Comparison of ENCODE assay signal across 1 cellular context in the genomic region with DNA sequence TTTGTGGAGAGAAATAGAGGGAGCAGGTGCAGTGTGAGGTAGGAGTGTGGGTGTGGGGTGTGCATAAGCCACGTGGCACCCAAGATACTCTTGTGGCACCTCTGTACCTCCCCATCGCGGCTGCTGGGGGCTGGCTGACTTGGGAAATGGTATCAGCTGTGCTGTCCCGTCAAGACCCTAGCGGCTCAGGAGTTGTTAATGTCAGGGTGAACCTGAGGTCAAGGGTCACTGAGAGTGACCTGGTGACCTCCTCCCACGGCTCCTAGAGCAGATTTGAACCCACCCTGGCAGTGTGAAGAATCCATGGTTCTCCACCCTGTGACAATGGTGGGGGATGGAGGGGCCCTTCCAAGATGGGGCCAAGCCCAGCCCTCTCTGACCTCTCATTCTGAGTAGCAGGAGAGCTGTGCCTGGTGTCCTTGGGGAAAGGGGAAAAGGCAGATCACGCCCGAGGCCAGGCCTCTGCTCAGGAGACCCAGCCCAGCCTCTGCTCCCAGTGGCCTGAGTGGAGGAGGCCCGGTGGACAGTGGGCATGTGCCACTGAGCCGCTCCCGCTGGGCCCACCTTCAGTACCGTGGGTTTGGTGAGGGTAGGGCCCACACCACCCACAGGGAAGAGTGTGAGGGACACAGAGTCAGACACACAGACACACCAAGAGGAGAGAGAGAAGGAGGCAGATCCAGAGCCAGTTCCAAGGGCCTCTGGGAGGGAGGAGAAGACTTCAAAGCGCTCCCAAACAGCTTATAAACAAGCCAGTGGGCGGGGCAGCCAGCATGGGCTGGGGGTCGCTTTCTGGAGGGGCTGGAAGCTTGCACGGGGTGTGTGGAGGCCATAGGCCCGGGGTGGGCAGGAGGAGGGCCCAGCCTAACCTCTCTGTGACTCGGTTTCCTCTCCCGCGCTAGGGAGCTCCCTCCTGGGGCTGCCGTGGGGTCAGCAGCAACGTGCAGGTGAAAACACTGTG.
TF ChIP-seq lines count a peak whose summit lies in the region.

No MANE protein-coding gene starts in this region.

TF ChIP-seq in K562, 482 proteins besides CTCF, POLR2A, EP300 and RAD21:
- TF ChIP-seq SMC3 (conservative IDR thresholded peaks at IDR 0.05; ENCODE audit: insufficient read depth, low read depth, low read length) = no peak
- TF ChIP-seq, protein P1, sequence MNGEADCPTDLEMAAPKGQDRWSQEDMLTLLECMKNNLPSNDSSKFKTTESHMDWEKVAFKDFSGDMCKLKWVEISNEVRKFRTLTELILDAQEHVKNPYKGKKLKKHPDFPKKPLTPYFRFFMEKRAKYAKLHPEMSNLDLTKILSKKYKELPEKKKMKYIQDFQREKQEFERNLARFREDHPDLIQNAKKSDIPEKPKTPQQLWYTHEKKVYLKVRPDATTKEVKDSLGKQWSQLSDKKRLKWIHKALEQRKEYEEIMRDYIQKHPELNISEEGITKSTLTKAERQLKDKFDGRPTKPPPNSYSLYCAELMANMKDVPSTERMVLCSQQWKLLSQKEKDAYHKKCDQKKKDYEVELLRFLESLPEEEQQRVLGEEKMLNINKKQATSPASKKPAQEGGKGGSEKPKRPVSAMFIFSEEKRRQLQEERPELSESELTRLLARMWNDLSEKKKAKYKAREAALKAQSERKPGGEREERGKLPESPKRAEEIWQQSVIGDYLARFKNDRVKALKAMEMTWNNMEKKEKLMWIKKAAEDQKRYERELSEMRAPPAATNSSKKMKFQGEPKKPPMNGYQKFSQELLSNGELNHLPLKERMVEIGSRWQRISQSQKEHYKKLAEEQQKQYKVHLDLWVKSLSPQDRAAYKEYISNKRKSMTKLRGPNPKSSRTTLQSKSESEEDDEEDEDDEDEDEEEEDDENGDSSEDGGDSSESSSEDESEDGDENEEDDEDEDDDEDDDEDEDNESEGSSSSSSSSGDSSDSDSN (IDR thresholded peaks at IDR 0.05; ENCODE audit: borderline replicate concordance in 1 of 2, low read depth in 2 of 2, low read length in 2 of 2) = no peak
- TF ChIP-seq NCOA6 (IDR thresholded peaks at IDR 0.05) = no peak
- no peak for TF ChIP-seq FIP1L1 (IDR thresholded peaks at IDR 0.05; ENCODE audit: low read depth, low read length, poor library complexity, severe bottlenecking)
- TF ChIP-seq MCM3 (IDR thresholded peaks at IDR 0.05) = no peak
- TF ChIP-seq, protein P2, sequence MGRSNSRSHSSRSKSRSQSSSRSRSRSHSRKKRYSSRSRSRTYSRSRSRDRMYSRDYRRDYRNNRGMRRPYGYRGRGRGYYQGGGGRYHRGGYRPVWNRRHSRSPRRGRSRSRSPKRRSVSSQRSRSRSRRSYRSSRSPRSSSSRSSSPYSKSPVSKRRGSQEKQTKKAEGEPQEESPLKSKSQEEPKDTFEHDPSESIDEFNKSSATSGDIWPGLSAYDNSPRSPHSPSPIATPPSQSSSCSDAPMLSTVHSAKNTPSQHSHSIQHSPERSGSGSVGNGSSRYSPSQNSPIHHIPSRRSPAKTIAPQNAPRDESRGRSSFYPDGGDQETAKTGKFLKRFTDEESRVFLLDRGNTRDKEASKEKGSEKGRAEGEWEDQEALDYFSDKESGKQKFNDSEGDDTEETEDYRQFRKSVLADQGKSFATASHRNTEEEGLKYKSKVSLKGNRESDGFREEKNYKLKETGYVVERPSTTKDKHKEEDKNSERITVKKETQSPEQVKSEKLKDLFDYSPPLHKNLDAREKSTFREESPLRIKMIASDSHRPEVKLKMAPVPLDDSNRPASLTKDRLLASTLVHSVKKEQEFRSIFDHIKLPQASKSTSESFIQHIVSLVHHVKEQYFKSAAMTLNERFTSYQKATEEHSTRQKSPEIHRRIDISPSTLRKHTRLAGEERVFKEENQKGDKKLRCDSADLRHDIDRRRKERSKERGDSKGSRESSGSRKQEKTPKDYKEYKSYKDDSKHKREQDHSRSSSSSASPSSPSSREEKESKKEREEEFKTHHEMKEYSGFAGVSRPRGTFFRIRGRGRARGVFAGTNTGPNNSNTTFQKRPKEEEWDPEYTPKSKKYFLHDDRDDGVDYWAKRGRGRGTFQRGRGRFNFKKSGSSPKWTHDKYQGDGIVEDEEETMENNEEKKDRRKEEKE (IDR thresholded peaks at IDR 0.05; ENCODE audit: borderline replicate concordance in 1 of 2, control insufficient read depth in 1 of 2, low read depth in 2 of 2, low read length in 1 of 2) = no peak
- TF ChIP-seq, protein P3, sequence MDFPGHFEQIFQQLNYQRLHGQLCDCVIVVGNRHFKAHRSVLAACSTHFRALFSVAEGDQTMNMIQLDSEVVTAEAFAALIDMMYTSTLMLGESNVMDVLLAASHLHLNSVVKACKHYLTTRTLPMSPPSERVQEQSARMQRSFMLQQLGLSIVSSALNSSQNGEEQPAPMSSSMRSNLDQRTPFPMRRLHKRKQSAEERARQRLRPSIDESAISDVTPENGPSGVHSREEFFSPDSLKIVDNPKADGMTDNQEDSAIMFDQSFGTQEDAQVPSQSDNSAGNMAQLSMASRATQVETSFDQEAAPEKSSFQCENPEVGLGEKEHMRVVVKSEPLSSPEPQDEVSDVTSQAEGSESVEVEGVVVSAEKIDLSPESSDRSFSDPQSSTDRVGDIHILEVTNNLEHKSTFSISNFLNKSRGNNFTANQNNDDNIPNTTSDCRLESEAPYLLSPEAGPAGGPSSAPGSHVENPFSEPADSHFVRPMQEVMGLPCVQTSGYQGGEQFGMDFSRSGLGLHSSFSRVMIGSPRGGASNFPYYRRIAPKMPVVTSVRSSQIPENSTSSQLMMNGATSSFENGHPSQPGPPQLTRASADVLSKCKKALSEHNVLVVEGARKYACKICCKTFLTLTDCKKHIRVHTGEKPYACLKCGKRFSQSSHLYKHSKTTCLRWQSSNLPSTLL (IDR thresholded peaks at IDR 0.05) = no peak
- TF ChIP-seq SMARCE1 (IDR thresholded peaks at IDR 0.05) = no peak
- TF ChIP-seq, protein P4, sequence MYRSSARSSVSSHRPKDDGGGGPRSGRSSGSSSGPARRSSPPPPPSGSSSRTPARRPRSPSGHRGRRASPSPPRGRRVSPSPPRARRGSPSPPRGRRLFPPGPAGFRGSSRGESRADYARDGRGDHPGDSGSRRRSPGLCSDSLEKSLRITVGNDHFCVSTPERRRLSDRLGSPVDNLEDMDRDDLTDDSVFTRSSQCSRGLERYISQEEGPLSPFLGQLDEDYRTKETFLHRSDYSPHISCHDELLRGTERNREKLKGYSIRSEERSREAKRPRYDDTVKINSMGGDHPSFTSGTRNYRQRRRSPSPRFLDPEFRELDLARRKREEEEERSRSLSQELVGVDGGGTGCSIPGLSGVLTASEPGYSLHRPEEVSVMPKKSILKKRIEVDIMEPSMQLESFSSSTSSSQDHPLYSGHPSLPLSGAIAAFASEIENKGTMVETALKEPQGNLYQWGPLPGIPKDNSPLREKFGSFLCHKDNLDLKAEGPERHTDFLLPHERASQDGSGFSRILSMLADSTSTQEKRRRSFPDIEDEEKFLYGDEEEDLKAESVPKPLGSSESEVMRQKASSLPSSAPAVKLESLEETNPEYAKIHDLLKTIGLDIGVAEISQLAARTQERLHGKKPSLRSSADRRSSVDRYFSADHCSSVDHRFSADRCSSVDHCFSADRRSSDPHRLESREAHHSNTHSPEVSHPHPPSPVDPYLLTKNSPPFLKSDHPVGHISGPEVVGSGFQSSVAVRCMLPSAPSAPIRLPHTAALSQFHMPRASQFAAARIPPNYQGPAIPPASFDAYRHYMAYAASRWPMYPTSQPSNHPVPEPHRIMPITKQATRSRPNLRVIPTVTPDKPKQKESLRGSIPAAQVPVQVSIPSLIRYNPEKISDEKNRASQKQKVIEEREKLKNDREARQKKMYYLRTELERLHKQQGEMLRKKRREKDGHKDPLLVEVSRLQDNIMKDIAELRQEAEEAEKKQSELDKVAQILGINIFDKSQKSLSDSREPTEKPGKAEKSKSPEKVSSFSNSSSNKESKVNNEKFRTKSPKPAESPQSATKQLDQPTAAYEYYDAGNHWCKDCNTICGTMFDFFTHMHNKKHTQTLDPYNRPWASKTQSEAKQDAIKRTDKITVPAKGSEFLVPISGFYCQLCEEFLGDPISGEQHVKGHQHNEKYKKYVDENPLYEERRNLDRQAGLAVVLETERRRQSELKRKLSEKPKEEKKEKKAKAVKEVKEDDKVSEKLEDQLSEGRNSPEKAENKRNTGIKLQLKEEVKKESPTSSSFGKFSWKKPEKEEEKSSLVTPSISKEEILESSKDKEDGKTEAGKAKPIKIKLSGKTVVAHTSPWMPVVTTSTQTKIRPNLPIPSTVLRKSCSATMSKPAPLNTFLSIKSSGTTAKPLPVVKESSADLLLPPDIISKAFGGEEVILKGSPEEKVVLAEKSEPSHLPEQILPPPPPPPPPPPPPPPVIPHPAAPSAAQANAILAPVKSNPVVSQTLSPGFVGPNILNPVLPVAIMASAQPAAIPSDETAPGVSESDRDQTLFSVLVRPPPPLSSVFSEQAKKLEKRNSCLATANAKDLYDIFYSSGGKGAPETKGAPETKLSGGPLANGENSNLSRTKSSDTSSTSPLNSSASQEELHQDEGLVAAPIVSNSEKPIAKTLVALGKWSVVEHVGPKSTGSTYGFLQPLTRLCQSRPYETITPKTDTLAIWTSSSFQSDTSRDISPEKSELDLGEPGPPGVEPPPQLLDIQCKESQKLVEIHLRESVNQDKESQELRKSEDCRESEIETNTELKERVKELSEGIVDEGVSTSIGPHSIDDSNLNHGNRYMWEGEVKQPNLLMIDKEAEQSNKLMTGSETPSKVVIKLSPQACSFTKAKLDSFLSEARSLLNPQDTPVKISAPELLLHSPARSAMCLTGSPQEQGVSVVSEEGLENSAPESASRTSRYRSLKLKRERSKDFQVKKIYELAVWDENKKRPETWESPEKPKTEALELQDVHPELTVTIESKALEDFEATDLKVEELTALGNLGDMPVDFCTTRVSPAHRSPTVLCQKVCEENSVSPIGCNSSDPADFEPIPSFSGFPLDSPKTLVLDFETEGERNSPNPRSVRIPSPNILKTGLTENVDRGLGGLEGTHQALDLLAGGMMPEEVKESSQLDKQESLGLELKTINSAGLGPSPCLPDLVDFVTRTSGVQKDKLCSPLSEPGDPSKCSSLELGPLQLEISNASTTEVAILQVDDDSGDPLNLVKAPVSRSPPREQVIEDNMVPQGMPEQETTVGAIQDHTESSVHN (IDR thresholded peaks at IDR 0.05; ENCODE audit: borderline replicate concordance in 1 of 2, low read depth in 1 of 2) = no peak
- TF ChIP-seq, protein P5, sequence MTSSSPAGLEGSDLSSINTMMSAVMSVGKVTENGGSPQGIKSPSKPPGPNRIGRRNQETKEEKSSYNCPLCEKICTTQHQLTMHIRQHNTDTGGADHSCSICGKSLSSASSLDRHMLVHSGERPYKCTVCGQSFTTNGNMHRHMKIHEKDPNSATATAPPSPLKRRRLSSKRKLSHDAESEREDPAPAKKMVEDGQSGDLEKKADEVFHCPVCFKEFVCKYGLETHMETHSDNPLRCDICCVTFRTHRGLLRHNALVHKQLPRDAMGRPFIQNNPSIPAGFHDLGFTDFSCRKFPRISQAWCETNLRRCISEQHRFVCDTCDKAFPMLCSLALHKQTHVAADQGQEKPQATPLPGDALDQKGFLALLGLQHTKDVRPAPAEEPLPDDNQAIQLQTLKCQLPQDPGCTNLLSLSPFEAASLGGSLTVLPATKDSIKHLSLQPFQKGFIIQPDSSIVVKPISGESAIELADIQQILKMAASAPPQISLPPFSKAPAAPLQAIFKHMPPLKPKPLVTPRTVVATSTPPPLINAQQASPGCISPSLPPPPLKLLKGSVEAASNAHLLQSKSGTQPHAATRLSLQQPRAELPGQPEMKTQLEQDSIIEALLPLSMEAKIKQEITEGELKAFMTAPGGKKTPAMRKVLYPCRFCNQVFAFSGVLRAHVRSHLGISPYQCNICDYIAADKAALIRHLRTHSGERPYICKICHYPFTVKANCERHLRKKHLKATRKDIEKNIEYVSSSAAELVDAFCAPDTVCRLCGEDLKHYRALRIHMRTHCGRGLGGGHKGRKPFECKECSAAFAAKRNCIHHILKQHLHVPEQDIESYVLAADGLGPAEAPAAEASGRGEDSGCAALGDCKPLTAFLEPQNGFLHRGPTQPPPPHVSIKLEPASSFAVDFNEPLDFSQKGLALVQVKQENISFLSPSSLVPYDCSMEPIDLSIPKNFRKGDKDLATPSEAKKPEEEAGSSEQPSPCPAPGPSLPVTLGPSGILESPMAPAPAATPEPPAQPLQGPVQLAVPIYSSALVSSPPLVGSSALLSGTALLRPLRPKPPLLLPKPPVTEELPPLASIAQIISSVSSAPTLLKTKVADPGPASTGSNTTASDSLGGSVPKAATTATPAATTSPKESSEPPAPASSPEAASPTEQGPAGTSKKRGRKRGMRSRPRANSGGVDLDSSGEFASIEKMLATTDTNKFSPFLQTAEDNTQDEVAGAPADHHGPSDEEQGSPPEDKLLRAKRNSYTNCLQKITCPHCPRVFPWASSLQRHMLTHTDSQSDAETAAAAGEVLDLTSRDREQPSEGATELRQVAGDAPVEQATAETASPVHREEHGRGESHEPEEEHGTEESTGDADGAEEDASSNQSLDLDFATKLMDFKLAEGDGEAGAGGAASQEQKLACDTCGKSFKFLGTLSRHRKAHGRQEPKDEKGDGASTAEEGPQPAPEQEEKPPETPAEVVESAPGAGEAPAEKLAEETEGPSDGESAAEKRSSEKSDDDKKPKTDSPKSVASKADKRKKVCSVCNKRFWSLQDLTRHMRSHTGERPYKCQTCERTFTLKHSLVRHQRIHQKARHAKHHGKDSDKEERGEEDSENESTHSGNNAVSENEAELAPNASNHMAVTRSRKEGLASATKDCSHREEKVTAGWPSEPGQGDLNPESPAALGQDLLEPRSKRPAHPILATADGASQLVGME (CRISPR knock-in tag; IDR thresholded peaks at IDR 0.05) = no peak
- TF ChIP-seq, protein P6, sequence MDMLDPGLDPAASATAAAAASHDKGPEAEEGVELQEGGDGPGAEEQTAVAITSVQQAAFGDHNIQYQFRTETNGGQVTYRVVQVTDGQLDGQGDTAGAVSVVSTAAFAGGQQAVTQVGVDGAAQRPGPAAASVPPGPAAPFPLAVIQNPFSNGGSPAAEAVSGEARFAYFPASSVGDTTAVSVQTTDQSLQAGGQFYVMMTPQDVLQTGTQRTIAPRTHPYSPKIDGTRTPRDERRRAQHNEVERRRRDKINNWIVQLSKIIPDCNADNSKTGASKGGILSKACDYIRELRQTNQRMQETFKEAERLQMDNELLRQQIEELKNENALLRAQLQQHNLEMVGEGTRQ (CRISPR knock-in tag; IDR thresholded peaks at IDR 0.05) = no peak
- no peak for TF ChIP-seq ZNF551 (CRISPR knock-in tag; IDR thresholded peaks at IDR 0.05)
- peak; percentile 80 for TF ChIP-seq NR2C1 (IDR thresholded peaks at IDR 0.05)
- peak; percentile 80 for TF ChIP-seq NR2C1 (tag; IDR thresholded peaks at IDR 0.05)
- no peak for TF ChIP-seq ZNF75A (CRISPR knock-in tag; IDR thresholded peaks at IDR 0.05)
- TF ChIP-seq ZNF146 (CRISPR knock-in tag; IDR thresholded peaks at IDR 0.05; ENCODE audit: unreplicated experiment) = no peak
- 0 out of 2 replicates have a peak, but pooled peaks have one; percentile 22 for TF ChIP-seq ESRRA (IDR thresholded peaks at IDR 0.05; ENCODE audit: borderline replicate concordance, low read depth)
- TF ChIP-seq NR2C2 (CRISPR knock-in tag; IDR thresholded peaks at IDR 0.05) = no peak
- TF ChIP-seq NR2C2 (tag; IDR thresholded peaks at IDR 0.05) = peak; percentile 62
- no peak for TF ChIP-seq CEBPB (tag; IDR thresholded peaks at IDR 0.05)
- TF ChIP-seq BRD4 (IDR thresholded peaks at IDR 0.05) = no peak
- TF ChIP-seq ARHGAP35 (IDR thresholded peaks at IDR 0.05; ENCODE audit: partially characterized antibody) = no peak
